ENCODE assay signal across 18 cellular contexts in genomic region chr1:209706622-209707021, GRCh38. TPM values are rescaled to one million over a fixed set of nuclear protein-coding genes. Genes with fewer than 3 reads are reported as not detected.
DNase-seq lines count a peak whose midpoint lies in the region; ATAC-seq, FAIRE-seq and TF ChIP-seq lines count a peak whose summit lies in the region.
"Had no signal": no experiment of that assay in that cellular context is flagged by ENCODE, and none has a peak within 500 bp of the region (broad histone marks: within the 10 kb centered on the region; RNA-seq: fewer than 3 reads in every experiment).

No MANE protein-coding gene starts in this region.

- WGBS in liver: 77% methylated on average over 3 of the region's 3 CpGs
- WGBS in HepG2 (ENCODE audit: low lambda C conversion rate): 23% methylated on average over 3 of the region's 3 CpGs

- intact Hi-C loops in activated CD4-positive, alpha-beta T cell treated with anti-CD3 and anti-CD28 coated beads, Interleukin-2, amount 10 ng/mL, durations not matched to agents 24 days and 14 days (cut with micrococcal nuclease): no loop called here
- intact Hi-C loops in HepG2 (cut with micrococcal nuclease; ENCODE audit: unreplicated experiment): no loop called here

- H2AFZ ChIP-seq in HepG2 (ENCODE audit: low read length) (no peak overlapping the region), keratinocyte (ENCODE audit: control insufficient read depth, low read length) (no peak overlapping the region)

- peaks cover 5% of the 10 kb centered on the region for H3K9me3 Mint-ChIP-seq in activated CD4-positive, alpha-beta T cell treated with anti-CD3 and anti-CD28 coated beads, Interleukin-2, amount 10 ng/mL, durations not matched to agents 24 days and 14 days
- H3K9me3 Mint-ChIP-seq: CD8-positive, alpha-beta memory T cell; H9 had no signal

- DNase-seq in activated CD4-positive, alpha-beta T cell treated with anti-CD3 and anti-CD28 coated beads, Interleukin-2, amount 10 ng/mL, durations not matched to agents 24 days and 14 days: no peak
- DNase-seq in activated CD4-positive, alpha-beta T cell treated with anti-CD3 and anti-CD28 coated beads, Interleukin-2, amount 50 U/mL, for 1 hour: no peak
- no peak for DNase-seq in HepG2 (ENCODE audit: low spot score)
- DNase-seq in keratinocyte (ENCODE audit: low read depth, low spot score): no peak
- DNase-seq: 8988T; AML-193; Caco-2; CD8-positive, alpha-beta memory T cell; DND-41; GDM1; GOT3; H9 had no signal

- H3K4me3 ChIP-seq in liver (ENCODE audit: low read depth in 1 of 3, low read length in 3 of 3): peak overlapping the region in 2 of 3 donors; percentile 58 to 77
- H3K4me3 ChIP-seq in HepG2 (replicated peaks in 1 of 3; ENCODE audit: insufficient read depth in 1 of 3, low read depth in 2 of 3, low read length in 3 of 3): no peak overlapping the region
- H3K4me3 ChIP-seq in keratinocyte (ENCODE audit: control insufficient read depth in 2 of 3, extremely low read depth in 1 of 3, insufficient read depth in 2 of 3, low read depth in 1 of 3, low read length in 3 of 3): no peak overlapping the region
- H3K4me3 ChIP-seq: BLaER1 had no signal

- H3K27ac ChIP-seq in liver (ENCODE audit: low read depth in 1 of 2, low read length in 2 of 2): peak overlapping the region; percentile 91 to 96
- no peak overlapping the region for H3K27ac ChIP-seq in HepG2 (ENCODE audit: extremely low read length, insufficient read depth, low read length)
- H3K27ac ChIP-seq in keratinocyte (ENCODE audit: control insufficient read depth, insufficient read depth, low read length): no peak overlapping the region
- H3K27ac ChIP-seq: BLaER1 had no signal

- dilution Hi-C loops in keratinocyte (cut with MboI; ENCODE audit: extremely low pct_ligation_motif_present, low sequenced_read_pairs): no loop called here

- H3K9ac ChIP-seq in liver (ENCODE audit: low read depth in 1 of 2, low read length in 2 of 2) (no peak overlapping the region), HepG2 (ENCODE audit: insufficient read depth, low read depth, low read length) (no peak overlapping the region), keratinocyte (ENCODE audit: control insufficient read depth, extremely low read depth, insufficient read depth, low read length) (no peak overlapping the region)
- H3K9ac ChIP-seq: BLaER1 had no signal

- no peak overlapping the region for H3K4me3 Mint-ChIP-seq in activated CD4-positive, alpha-beta T cell treated with anti-CD3 and anti-CD28 coated beads, Interleukin-2, amount 10 ng/mL, durations not matched to agents 24 days and 14 days
- H3K4me3 Mint-ChIP-seq: CD8-positive, alpha-beta memory T cell; H9 had no signal

- H3K36me3 Mint-ChIP-seq in activated CD4-positive, alpha-beta T cell treated with anti-CD3 and anti-CD28 coated beads, Interleukin-2, amount 10 ng/mL, durations not matched to agents 24 days and 14 days (ENCODE audit: low read depth): peaks cover 63% of the 10 kb centered on the region

- H3K79me2 ChIP-seq in HepG2 (ENCODE audit: insufficient read depth, low read length): no peaks in the 10 kb centered on the region
- no peaks in the 10 kb centered on the region for H3K79me2 ChIP-seq in keratinocyte (ENCODE audit: control insufficient read depth, insufficient read depth, low read length)

- TF ChIP-seq POLR2A in HepG2 (IDR thresholded peaks at IDR 0.05; ENCODE audit: insufficient read depth in 1 of 2, low read depth in 2 of 2, low read length in 2 of 2): no peak

- in situ Hi-C loops in HepG2 (cut with HindIII; ENCODE audit: extremely low pct_ligation_motif_present, low pct_unique_long_range_greater_than_20kb): loop anchor here (25.0 kb wide), 1 partner anchor 594 kb away; no protein-coding TSS in a partner anchor

- no peak for TF ChIP-seq EP300 in HepG2 (IDR thresholded peaks at IDR 0.05; ENCODE audit: low read depth in 2 of 2, low read length in 2 of 2)
- TF ChIP-seq EP300 in HepG2 (CRISPR knock-in tag; IDR thresholded peaks at IDR 0.05; ENCODE audit: borderline replicate concordance): no peak

- H3K36me3 ChIP-seq in liver (ENCODE audit: control insufficient read depth in 4 of 4, insufficient read depth in 3 of 4, low read depth in 1 of 4, low read length in 3 of 4) (peaks cover 0 to 20% (median 8%) of the 10 kb centered on the region in 4 donors), HepG2 (replicated peaks in 1 of 2; ENCODE audit: control insufficient read depth in 1 of 2, insufficient read depth in 2 of 2, low read length in 2 of 2) (no peaks in the 10 kb centered on the region), keratinocyte (ENCODE audit: control insufficient read depth in 2 of 2, extremely low read depth in 1 of 2, insufficient read depth in 2 of 2, low read length in 2 of 2) (no peaks in the 10 kb centered on the region)
- H3K36me3 ChIP-seq: BLaER1 had no signal

- H3K9me3 ChIP-seq in liver (ENCODE audit: control insufficient read depth in 4 of 4, low read length in 3 of 4) (no peaks in the 10 kb centered on the region), HepG2 (ENCODE audit: low read length) (no peaks in the 10 kb centered on the region), keratinocyte (ENCODE audit: control insufficient read depth, low read depth, low read length) (no peaks in the 10 kb centered on the region)
- H3K9me3 ChIP-seq: BLaER1, Caco-2 had no signal

- TF ChIP-seq CTCF in liver (IDR thresholded peaks at IDR 0.05; ENCODE audit: low read depth, low read length, missing input control) (no peak), HepG2 (CRISPR knock-in tag; IDR thresholded peaks at IDR 0.05) (no peak), keratinocyte (optimal IDR thresholded peaks at IDR 0.05 in 1 of 3, IDR thresholded peaks at IDR 0.05 in 1 of 3, conservative IDR thresholded peaks at IDR 0.05 in 1 of 3; ENCODE audit: extremely low read depth in 1 of 3, insufficient read depth in 2 of 3, low read length in 3 of 3) (no peak)

- CTCF ChIA-PET in HepG2 (lab: Yijun Ruan, JAX; ENCODE audit: low intra/inter-chr PET ratio, low total read pairs): no interaction called here

- peaks cover 75% of the 10 kb centered on the region for H3K4me1 Mint-ChIP-seq in activated CD4-positive, alpha-beta T cell treated with anti-CD3 and anti-CD28 coated beads, Interleukin-2, amount 10 ng/mL, durations not matched to agents 24 days and 14 days

- no peaks in the 10 kb centered on the region for H3K27me3 ChIP-seq in liver (ENCODE audit: control insufficient read depth in 4 of 4, insufficient read depth in 4 of 4, low read length in 3 of 4)
- H3K27me3 ChIP-seq in HepG2 (ENCODE audit: control insufficient read depth in 1 of 2, insufficient read depth in 2 of 2, low read length in 2 of 2): no peaks in the 10 kb centered on the region; a peak in 1 of 5 replicates
- H3K27me3 ChIP-seq in keratinocyte (ENCODE audit: control insufficient read depth, extremely low read depth, insufficient read depth, low read length): no peaks in the 10 kb centered on the region
- H3K27me3 ChIP-seq: BLaER1 had no signal

- H3K9me1 ChIP-seq in keratinocyte (ENCODE audit: control insufficient read depth, extremely low read depth, insufficient read depth, low read length): no peaks in the 10 kb centered on the region

- H3K4me2 ChIP-seq in HepG2 (ENCODE audit: low read depth, low read length): no peak overlapping the region
- peak overlapping the region; percentile 39 for H3K4me2 ChIP-seq in keratinocyte (ENCODE audit: control insufficient read depth, extremely low read depth, insufficient read depth, low read depth, low read length)
- H3K4me2 ChIP-seq: BLaER1 had no signal

- no peaks in the 10 kb centered on the region for H3K27me3 Mint-ChIP-seq in activated CD4-positive, alpha-beta T cell treated with anti-CD3 and anti-CD28 coated beads, Interleukin-2, amount 10 ng/mL, durations not matched to agents 24 days and 14 days

- FAIRE-seq in HepG2 (lab: Jason Lieb, UNC): no peak
- FAIRE-seq in keratinocyte (lab: Jason Lieb, UNC): no peak
- FAIRE-seq: GM12892, HTR-8/SVneo had no signal

- BruUV-seq in HepG2 (replicated peaks; lab: Mats Ljungman, UMichigan): no TSS peak

- H3K27ac Mint-ChIP-seq in activated CD4-positive, alpha-beta T cell treated with anti-CD3 and anti-CD28 coated beads, Interleukin-2, amount 10 ng/mL, durations not matched to agents 24 days and 14 days: peak overlapping the region; percentile 91

- H4K20me1 ChIP-seq in HepG2 (ENCODE audit: insufficient read depth, low read length) (no peaks in the 10 kb centered on the region), keratinocyte (ENCODE audit: control insufficient read depth, extremely low read depth, insufficient read depth, low read length) (no peaks in the 10 kb centered on the region)
- H4K20me1 ChIP-seq: BLaER1 had no signal

- POLR2A ChIA-PET in HepG2 (lab: Yijun Ruan, JAX): no interaction called here

- TF ChIP-seq RAD21 in liver (IDR thresholded peaks at IDR 0.05) (peak; percentile 12 to 35), HepG2 (CRISPR knock-in tag; IDR thresholded peaks at IDR 0.05) (no peak)

- peaks cover 0 to 51% (median 31%) of the 10 kb centered on the region in 4 donors for H3K4me1 ChIP-seq in liver (ENCODE audit: control insufficient read depth in 4 of 4, insufficient read depth in 4 of 4, low read length in 3 of 4)
- H3K4me1 ChIP-seq in HepG2 (ENCODE audit: insufficient read depth, low read length): no peaks in the 10 kb centered on the region
- peaks cover 24% of the 10 kb centered on the region for H3K4me1 ChIP-seq in keratinocyte (ENCODE audit: control insufficient read depth, extremely low read depth, insufficient read depth, low read length)
- H3K4me1 ChIP-seq: BLaER1, Caco-2 had no signal

- ATAC-seq in HepG2: no peak
- no peak for ATAC-seq in HG03457 (IDR thresholded peaks at IDR 0.05; ENCODE audit: unreplicated experiment)
- no peak for ATAC-seq in GM21786 (IDR thresholded peaks at IDR 0.05; ENCODE audit: unreplicated experiment)

RNA-seq across cellular contexts. Expression of gene HSD11B1, which starts 2.0 kb away (rescaled TPM):
- total RNA-seq in activated CD4-positive, alpha-beta T cell treated with anti-CD3 and anti-CD28 coated beads, Interleukin-2, amount 10 ng/mL, durations not matched to agents 24 days and 14 days: 15.1 TPM in 2 replicates
- total RNA-seq in liver: 100 to 1,000 TPM in 1 of 2 donors, under 1 TPM in 1; 0.09 to 226 TPM
- 100 to 1,000 TPM; 381 to 488 TPM for polyA plus RNA-seq in liver
- total RNA-seq in HepG2 (2016; rRNA removed; fragmentation: Illumina TruSeq; extraction: Trizol): not detected in 2 replicates
- total RNA-seq in HepG2 (2016; cell fraction: cytosol; rRNA removed; fragmentation: Illumina TruSeq; extraction: Trizol; ENCODE audit: low read depth): not detected in 2 replicates
- total RNA-seq in HepG2 (2016; cell fraction: insoluble cytoplasmic fraction; rRNA removed; fragmentation: Illumina TruSeq; extraction: Trizol): not detected in 2 replicates
- not detected in 2 replicates for total RNA-seq in HepG2 (2016; cell fraction: membrane; rRNA removed; fragmentation: Illumina TruSeq; extraction: Trizol)
- not detected in 2 replicates for total RNA-seq in HepG2 (2016; cell fraction: nucleus; rRNA removed; fragmentation: Illumina TruSeq; extraction: Trizol)
- polyA plus RNA-seq in HepG2 (2011; rRNA removed): not detected in 2 replicates
- not detected in 2 replicates for polyA plus RNA-seq in HepG2 (2011; cell fraction: cytosol; rRNA removed)
- not detected in 2 replicates for polyA plus RNA-seq in HepG2 (2011; cell fraction: nucleus; rRNA removed)
- polyA plus RNA-seq in HepG2 (2012): not detected in 2 replicates
- polyA plus RNA-seq in HepG2 (2016; cell fraction: cytosol; fragmentation: Illumina TruSeq; extraction: Trizol; ENCODE audit: low read depth): not detected in 2 replicates
- not detected in 2 replicates for polyA plus RNA-seq in HepG2 (2016; cell fraction: insoluble cytoplasmic fraction; fragmentation: Illumina TruSeq; extraction: Trizol; ENCODE audit: low read depth)
- not detected in 2 replicates for polyA plus RNA-seq in HepG2 (2016; cell fraction: membrane; fragmentation: Illumina TruSeq; extraction: Trizol; ENCODE audit: low read depth)
- not detected in 2 replicates for polyA plus RNA-seq in HepG2 (2016; cell fraction: nucleus; fragmentation: Illumina TruSeq; extraction: Trizol; ENCODE audit: insufficient read depth, low read depth)
- polyA minus RNA-seq in HepG2 (2011; rRNA and poly(A)+ RNA removed; ENCODE audit: low replicate concordance): not detected in 2 replicates
- not detected in 2 replicates for polyA minus RNA-seq in HepG2 (2011; cell fraction: cytosol; rRNA and poly(A)+ RNA removed)
- not detected in 2 replicates for polyA minus RNA-seq in HepG2 (2011; cell fraction: nucleus; rRNA and poly(A)+ RNA removed)
- 2.7 to 7.4 TPM (median 3.4 TPM) in 3 replicates for polyA plus RNA-seq in keratinocyte
- polyA plus RNA-seq in keratinocyte (2011; ENCODE audit: low read depth): 1.0 TPM
- 1.3 and 1.9 TPM in 2 replicates for polyA plus RNA-seq in keratinocyte (2011; cell fraction: cytosol; rRNA removed)
- 3.9 and 4.0 TPM in 2 replicates for polyA plus RNA-seq in keratinocyte (2011; cell fraction: nucleus; rRNA removed)
- 1.4 and 5.4 TPM in 2 replicates for polyA plus RNA-seq in keratinocyte (2012; ENCODE audit: low replicate concordance)
- 0.22 to 1.7 TPM in 2 of 3 replicates, not detected in the other for polyA minus RNA-seq in keratinocyte
- not detected for polyA minus RNA-seq in keratinocyte (2011; cell fraction: cytosol; rRNA and poly(A)+ RNA removed)
- 0.84 and 3.9 TPM in 2 replicates for polyA minus RNA-seq in keratinocyte (2011; cell fraction: nucleus; rRNA and poly(A)+ RNA removed)
- total RNA-seq: Caco-2, H9 had no signal

RNA-seq across cellular contexts. Expression of gene G0S2, which starts 31.4 kb away (rescaled TPM):
- 449 and 477 TPM in 2 replicates for total RNA-seq in activated CD4-positive, alpha-beta T cell treated with anti-CD3 and anti-CD28 coated beads, Interleukin-2, amount 10 ng/mL, durations not matched to agents 24 days and 14 days
- total RNA-seq in liver (100 to 1,000 TPM in 1 of 2 donors, 1 to 10 TPM in 1; 9.6 to 185 TPM), HepG2 (2016; rRNA removed; fragmentation: Illumina TruSeq; extraction: Trizol) (not detected in 2 replicates)
- polyA plus RNA-seq in liver (100 to 1,000 TPM; 146 to 347 TPM), HepG2 (2011; rRNA removed) (not detected in 2 replicates), keratinocyte (31.1 to 60.5 TPM (median 46.2 TPM) in 3 replicates)
- not detected in 2 replicates for total RNA-seq in HepG2 (2016; cell fraction: cytosol; rRNA removed; fragmentation: Illumina TruSeq; extraction: Trizol; ENCODE audit: low read depth)
- not detected in 2 replicates for total RNA-seq in HepG2 (2016; cell fraction: insoluble cytoplasmic fraction; rRNA removed; fragmentation: Illumina TruSeq; extraction: Trizol)
- not detected in 2 replicates for total RNA-seq in HepG2 (2016; cell fraction: membrane; rRNA removed; fragmentation: Illumina TruSeq; extraction: Trizol)
- not detected in 2 replicates for total RNA-seq in HepG2 (2016; cell fraction: nucleus; rRNA removed; fragmentation: Illumina TruSeq; extraction: Trizol)
- 0.08 and 0.28 TPM in 2 replicates for polyA plus RNA-seq in HepG2 (2011; cell fraction: cytosol; rRNA removed)
- not detected in 2 replicates for polyA plus RNA-seq in HepG2 (2011; cell fraction: nucleus; rRNA removed)
- polyA plus RNA-seq in HepG2 (2012): 0.23 TPM in 1 of 2 replicates, not detected in the other
- polyA plus RNA-seq in HepG2 (2016; cell fraction: cytosol; fragmentation: Illumina TruSeq; extraction: Trizol; ENCODE audit: low read depth): not detected in 2 replicates
- polyA plus RNA-seq in HepG2 (2016; cell fraction: insoluble cytoplasmic fraction; fragmentation: Illumina TruSeq; extraction: Trizol; ENCODE audit: low read depth): not detected in 2 replicates
- not detected in 2 replicates for polyA plus RNA-seq in HepG2 (2016; cell fraction: membrane; fragmentation: Illumina TruSeq; extraction: Trizol; ENCODE audit: low read depth)
- not detected in 2 replicates for polyA plus RNA-seq in HepG2 (2016; cell fraction: nucleus; fragmentation: Illumina TruSeq; extraction: Trizol; ENCODE audit: insufficient read depth, low read depth)
- polyA minus RNA-seq in HepG2 (2011; rRNA and poly(A)+ RNA removed; ENCODE audit: low replicate concordance): not detected in 2 replicates
- polyA minus RNA-seq in HepG2 (2011; cell fraction: cytosol; rRNA and poly(A)+ RNA removed): not detected in 2 replicates
- polyA minus RNA-seq in HepG2 (2011; cell fraction: nucleus; rRNA and poly(A)+ RNA removed): not detected in 2 replicates
- 2.0 TPM for polyA plus RNA-seq in keratinocyte (2011; ENCODE audit: low read depth)
- polyA plus RNA-seq in keratinocyte (2011; cell fraction: cytosol; rRNA removed): 45.2 and 67.2 TPM in 2 replicates
- 31.3 and 33.3 TPM in 2 replicates for polyA plus RNA-seq in keratinocyte (2011; cell fraction: nucleus; rRNA removed)
- polyA plus RNA-seq in keratinocyte (2012; ENCODE audit: low replicate concordance): 3.9 and 107 TPM in 2 replicates
- 10.4 to 24.7 TPM (median 10.7 TPM) in 3 replicates for polyA minus RNA-seq in keratinocyte
- 65.2 TPM for polyA minus RNA-seq in keratinocyte (2011; cell fraction: cytosol; rRNA and poly(A)+ RNA removed)
- 10.7 and 14.3 TPM in 2 replicates for polyA minus RNA-seq in keratinocyte (2011; cell fraction: nucleus; rRNA and poly(A)+ RNA removed)
- polyA plus RNA-seq: CD8-positive, alpha-beta memory T cell had no signal

RNA-seq across cellular contexts. Expression of gene TRAF3IP3, which starts 49.2 kb away (rescaled TPM):
- total RNA-seq in activated CD4-positive, alpha-beta T cell treated with anti-CD3 and anti-CD28 coated beads, Interleukin-2, amount 10 ng/mL, durations not matched to agents 24 days and 14 days: 392 and 394 TPM in 2 replicates
- total RNA-seq in liver (1 to 10 TPM; 2.4 to 3.4 TPM), HepG2 (2016; rRNA removed; fragmentation: Illumina TruSeq; extraction: Trizol) (not detected in 2 replicates)
- polyA plus RNA-seq in liver (1 to 10 TPM in 1 of 2 donors, under 1 TPM in 1; 0.87 to 2.0 TPM), HepG2 (2011; rRNA removed) (not detected in 2 replicates), keratinocyte (0.08 to 0.16 TPM in 2 of 3 replicates, not detected in the other)
- not detected in 2 replicates for total RNA-seq in HepG2 (2016; cell fraction: cytosol; rRNA removed; fragmentation: Illumina TruSeq; extraction: Trizol; ENCODE audit: low read depth)
- total RNA-seq in HepG2 (2016; cell fraction: insoluble cytoplasmic fraction; rRNA removed; fragmentation: Illumina TruSeq; extraction: Trizol): not detected in 2 replicates
- total RNA-seq in HepG2 (2016; cell fraction: membrane; rRNA removed; fragmentation: Illumina TruSeq; extraction: Trizol): not detected in 2 replicates
- total RNA-seq in HepG2 (2016; cell fraction: nucleus; rRNA removed; fragmentation: Illumina TruSeq; extraction: Trizol): not detected in 2 replicates
- not detected in 2 replicates for polyA plus RNA-seq in HepG2 (2011; cell fraction: cytosol; rRNA removed)
- 0.12 TPM in 1 of 2 replicates, not detected in the other for polyA plus RNA-seq in HepG2 (2011; cell fraction: nucleus; rRNA removed)
- 0.07 TPM in 1 of 2 replicates, not detected in the other for polyA plus RNA-seq in HepG2 (2012)
- not detected in 2 replicates for polyA plus RNA-seq in HepG2 (2016; cell fraction: cytosol; fragmentation: Illumina TruSeq; extraction: Trizol; ENCODE audit: low read depth)
- not detected in 2 replicates for polyA plus RNA-seq in HepG2 (2016; cell fraction: insoluble cytoplasmic fraction; fragmentation: Illumina TruSeq; extraction: Trizol; ENCODE audit: low read depth)
- polyA plus RNA-seq in HepG2 (2016; cell fraction: membrane; fragmentation: Illumina TruSeq; extraction: Trizol; ENCODE audit: low read depth): not detected in 2 replicates
- polyA plus RNA-seq in HepG2 (2016; cell fraction: nucleus; fragmentation: Illumina TruSeq; extraction: Trizol; ENCODE audit: insufficient read depth, low read depth): not detected in 2 replicates
- polyA minus RNA-seq in HepG2 (2011; rRNA and poly(A)+ RNA removed; ENCODE audit: low replicate concordance): not detected in 2 replicates
- polyA minus RNA-seq in HepG2 (2011; cell fraction: cytosol; rRNA and poly(A)+ RNA removed): not detected in 2 replicates
- not detected in 2 replicates for polyA minus RNA-seq in HepG2 (2011; cell fraction: nucleus; rRNA and poly(A)+ RNA removed)
- polyA plus RNA-seq in keratinocyte (2011; ENCODE audit: low read depth): not detected
- polyA plus RNA-seq in keratinocyte (2011; cell fraction: cytosol; rRNA removed): not detected in 2 replicates
- 0.05 and 0.10 TPM in 2 replicates for polyA plus RNA-seq in keratinocyte (2011; cell fraction: nucleus; rRNA removed)
- polyA plus RNA-seq in keratinocyte (2012; ENCODE audit: low replicate concordance): 3.2 and 4.7 TPM in 2 replicates
- polyA minus RNA-seq in keratinocyte: 0.19 TPM in 1 of 3 replicates, not detected in the others
- not detected for polyA minus RNA-seq in keratinocyte (2011; cell fraction: cytosol; rRNA and poly(A)+ RNA removed)
- 2.0 and 2.9 TPM in 2 replicates for polyA minus RNA-seq in keratinocyte (2011; cell fraction: nucleus; rRNA and poly(A)+ RNA removed)
- total RNA-seq: Caco-2, H9 had no signal

RNA-seq across cellular contexts. Expression of gene LAMB3, which starts 54.4 kb away (rescaled TPM):
- 20.3 and 21.0 TPM in 2 replicates for total RNA-seq in activated CD4-positive, alpha-beta T cell treated with anti-CD3 and anti-CD28 coated beads, Interleukin-2, amount 10 ng/mL, durations not matched to agents 24 days and 14 days
- 1 to 10 TPM; 1.3 to 9.1 TPM for total RNA-seq in liver
- polyA plus RNA-seq in liver: 1 to 10 TPM; 3.6 to 7.6 TPM
- 0.10 and 0.24 TPM in 2 replicates for total RNA-seq in HepG2 (2016; rRNA removed; fragmentation: Illumina TruSeq; extraction: Trizol)
- not detected in 2 replicates for total RNA-seq in HepG2 (2016; cell fraction: cytosol; rRNA removed; fragmentation: Illumina TruSeq; extraction: Trizol; ENCODE audit: low read depth)
- total RNA-seq in HepG2 (2016; cell fraction: insoluble cytoplasmic fraction; rRNA removed; fragmentation: Illumina TruSeq; extraction: Trizol): 0.13 TPM in 1 of 2 replicates, not detected in the other
- total RNA-seq in HepG2 (2016; cell fraction: membrane; rRNA removed; fragmentation: Illumina TruSeq; extraction: Trizol): not detected in 2 replicates
- 0.13 TPM in 1 of 2 replicates, not detected in the other for total RNA-seq in HepG2 (2016; cell fraction: nucleus; rRNA removed; fragmentation: Illumina TruSeq; extraction: Trizol)
- 0.18 TPM in 2 replicates for polyA plus RNA-seq in HepG2 (2011; rRNA removed)
- polyA plus RNA-seq in HepG2 (2011; cell fraction: cytosol; rRNA removed): 0.07 and 0.22 TPM in 2 replicates
- 0.13 and 0.55 TPM in 2 replicates for polyA plus RNA-seq in HepG2 (2011; cell fraction: nucleus; rRNA removed)
- 0.12 TPM in 1 of 2 replicates, not detected in the other for polyA plus RNA-seq in HepG2 (2012)
- polyA plus RNA-seq in HepG2 (2016; cell fraction: cytosol; fragmentation: Illumina TruSeq; extraction: Trizol; ENCODE audit: low read depth): not detected in 2 replicates
- 0.33 TPM in 1 of 2 replicates, not detected in the other for polyA plus RNA-seq in HepG2 (2016; cell fraction: insoluble cytoplasmic fraction; fragmentation: Illumina TruSeq; extraction: Trizol; ENCODE audit: low read depth)
- not detected in 2 replicates for polyA plus RNA-seq in HepG2 (2016; cell fraction: membrane; fragmentation: Illumina TruSeq; extraction: Trizol; ENCODE audit: low read depth)
- 0.25 and 0.37 TPM in 2 replicates for polyA plus RNA-seq in HepG2 (2016; cell fraction: nucleus; fragmentation: Illumina TruSeq; extraction: Trizol; ENCODE audit: insufficient read depth, low read depth)
- polyA minus RNA-seq in HepG2 (2011; rRNA and poly(A)+ RNA removed; ENCODE audit: low replicate concordance): 0.10 and 113 TPM in 2 replicates
- polyA minus RNA-seq in HepG2 (2011; cell fraction: cytosol; rRNA and poly(A)+ RNA removed): 0.69 and 1.1 TPM in 2 replicates
- polyA minus RNA-seq in HepG2 (2011; cell fraction: nucleus; rRNA and poly(A)+ RNA removed): 0.37 and 0.39 TPM in 2 replicates
- 659 to 1,206 TPM (median 953 TPM) in 3 replicates for polyA plus RNA-seq in keratinocyte
- polyA plus RNA-seq in keratinocyte (2011; ENCODE audit: low read depth): 649 TPM
- polyA plus RNA-seq in keratinocyte (2011; cell fraction: cytosol; rRNA removed): 240 and 422 TPM in 2 replicates
- 2,965 and 3,376 TPM in 2 replicates for polyA plus RNA-seq in keratinocyte (2011; cell fraction: nucleus; rRNA removed)
- 638 and 1,913 TPM in 2 replicates for polyA plus RNA-seq in keratinocyte (2012; ENCODE audit: low replicate concordance)
- 1,171 to 2,790 TPM (median 1,215 TPM) in 3 replicates for polyA minus RNA-seq in keratinocyte
- 1,139 TPM for polyA minus RNA-seq in keratinocyte (2011; cell fraction: cytosol; rRNA and poly(A)+ RNA removed)
- 3,983 and 4,160 TPM in 2 replicates for polyA minus RNA-seq in keratinocyte (2011; cell fraction: nucleus; rRNA and poly(A)+ RNA removed)

Comparison
In these comparisons a context has a peak if more than half of its experiments do, and no peak if none do; other contexts are left out.
1. H3K27ac ChIP-seq: peak in liver (2 of 2); none in HepG2 (single experiment) and keratinocyte (single experiment).
2. H3K4me3 ChIP-seq: peak in liver (2 of 3); none in HepG2 (0 of 3) and keratinocyte (0 of 3).
3. RNA of gene G0S2, which starts 31.4 kb away (total RNA-seq): 449 to 477 TPM in activated CD4-positive, alpha-beta T cell treated with anti-CD3 and anti-CD28 coated beads, Interleukin-2, amount 10 ng/mL, durations not matched to agents 24 days and 14 days and 9.6 to 185 TPM in liver; not detected in HepG2; every median in the first group is over 10 times any median in the second.
4. RNA of gene TRAF3IP3, which starts 49.2 kb away (total RNA-seq): 392 to 394 TPM in activated CD4-positive, alpha-beta T cell treated with anti-CD3 and anti-CD28 coated beads, Interleukin-2, amount 10 ng/mL, durations not matched to agents 24 days and 14 days; 2.4 to 3.4 TPM in liver and not detected in HepG2; every median in the first group is over 10 times any median in the second.